37 cellular contexts compared by ENCODE assay signal in the genomic region with DNA sequence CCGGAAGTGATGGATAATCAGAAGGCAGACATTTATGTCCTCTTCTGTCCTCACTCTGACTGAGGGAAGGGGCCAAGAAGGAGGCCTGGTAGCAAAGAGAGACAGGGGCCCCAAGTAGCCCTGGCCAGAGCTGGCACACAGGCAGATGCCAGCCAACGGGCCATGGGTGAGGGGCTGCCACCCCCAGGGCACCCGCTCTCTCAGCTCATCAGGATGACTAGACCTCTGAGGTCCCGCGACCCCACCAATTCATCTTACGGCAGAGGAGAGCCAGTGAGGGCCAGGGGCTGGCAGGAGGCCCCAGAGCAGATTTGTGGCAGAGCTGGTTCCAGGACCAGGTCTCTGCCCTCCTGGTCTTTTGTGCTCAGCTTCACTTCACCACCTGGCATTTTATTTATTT. TPM values are rescaled to one million over a fixed set of nuclear protein-coding genes. Genes with fewer than 3 reads are reported as not detected.
"Had no signal": no experiment of that assay in that cellular context is flagged by ENCODE, and none has a peak within 500 bp of the region (broad histone marks: within the 10 kb centered on the region; RNA-seq: fewer than 3 reads in every experiment).

No MANE protein-coding gene starts in this region.

- H3K4me3 ChIP-seq: Peyer's patch had no signal

- H3K4me1 Mint-ChIP-seq: activated T-helper 17 cell treated with anti-CD3 and anti-CD28 coated beads, Interleukin-2, amount 50 U/mL, for 72 hours had no signal

- H3K27ac Mint-ChIP-seq: activated B cell treated with CpG ODN at 0.5 μM for 24 hours; activated CD4-positive, alpha-beta memory T cell treated with anti-CD3 and anti-CD28 coated beads for 36 hours; activated naive CD8-positive, alpha-beta T cell treated with anti-CD3 and anti-CD28 coated beads for 36 hours; activated T-cell treated with anti-CD3 and anti-CD28 coated beads, Interleukin-2, amount 50 U/mL, for 72 hours; activated T-helper 17 cell treated with anti-CD3 and anti-CD28 coated beads, Interleukin-2, amount 50 U/mL, for 72 hours had no signal

- DNase-seq: activated B cell treated with CpG ODN at 0.5 μM for 24 hours; activated CD4-positive, alpha-beta memory T cell treated with anti-CD3 and anti-CD28 coated beads for 36 hours; activated CD4-positive, alpha-beta T cell treated with anti-CD3 and anti-CD28 coated beads for 4 hours; activated CD4-positive, alpha-beta T cell treated with anti-CD3 and anti-CD28 coated beads, Interleukin-2, amount 50 U/mL, for 1 hour; activated CD4-positive, CD25-positive, alpha-beta regulatory T cell treated with anti-CD3 and anti-CD28 coated beads, Interleukin-2, amount 50 U/mL, for 72 hours; activated effector memory CD4-positive, alpha-beta T cell treated with anti-CD3 and anti-CD28 coated beads, Interleukin-2, amount 50 U/mL, for 16 hours; activated naive CD4-positive, alpha-beta T cell; activated naive CD4-positive, alpha-beta T cell treated with anti-CD3 and anti-CD28 coated beads, Interleukin-2, amount 50 U/mL, for 16 hours; activated naive CD8-positive, alpha-beta T cell treated with anti-CD3 and anti-CD28 coated beads for 36 hours; activated T-cell treated with anti-CD3 and anti-CD28 coated beads, Interleukin-2, amount 50 U/mL, for 1 hour; activated T-cell treated with anti-CD3 and anti-CD28 coated beads, Interleukin-2, amount 50 U/mL, for 72 hours; amniotic stem cell; brain microvascular endothelial cell; central memory CD4-positive, alpha-beta T cell; NCI-H1092 treated with DMSO at 0.1 percent for 48 hours; NCI-H1417; NCI-H146; NCI-H187; NCI-H2029 treated with DMSO at 0.1 percent for 48 hours; NCI-H2107; NCI-H2171; NCI-H510A; NCI-H526; NCI-H748 treated with DMSO at 0.1 percent for 48 hours; NK-92 treated with Interleukin-12 subunit alpha and Interleukin-12 subunit beta, amount 100 ng/mL, for 24 hours; PC-3; Peyer's patch; RPMI8226; SIG-M5; T-helper 1 cell; T-helper 2 cell; T-helper 9 cell had no signal

- H3K4me3 Mint-ChIP-seq: activated B cell treated with CpG ODN at 0.5 μM for 24 hours; activated CD4-positive, alpha-beta memory T cell treated with anti-CD3 and anti-CD28 coated beads for 36 hours; activated naive CD8-positive, alpha-beta T cell treated with anti-CD3 and anti-CD28 coated beads for 36 hours; activated T-cell treated with anti-CD3 and anti-CD28 coated beads, Interleukin-2, amount 50 U/mL, for 72 hours; activated T-helper 17 cell treated with anti-CD3 and anti-CD28 coated beads, Interleukin-2, amount 50 U/mL, for 72 hours had no signal

- H3K27ac ChIP-seq: brain microvascular endothelial cell, KMS-11, Peyer's patch, VCaP had no signal

- H3K27me3 Mint-ChIP-seq: activated B cell treated with CpG ODN at 0.5 μM for 24 hours; activated CD4-positive, alpha-beta memory T cell treated with anti-CD3 and anti-CD28 coated beads for 36 hours; activated naive CD8-positive, alpha-beta T cell treated with anti-CD3 and anti-CD28 coated beads for 36 hours; activated T-helper 17 cell treated with anti-CD3 and anti-CD28 coated beads, Interleukin-2, amount 50 U/mL, for 72 hours had no signal

- H3K27me3 ChIP-seq: brain microvascular endothelial cell, Peyer's patch had no signal

- H3K9me3 ChIP-seq: Peyer's patch had no signal

- H3K9ac ChIP-seq: KMS-11 had no signal

- H3K4me2 ChIP-seq: KMS-11 had no signal

- H3K4me1 ChIP-seq: Peyer's patch had no signal

- ATAC-seq: activated T-cell treated with anti-CD3 and anti-CD28 coated beads, Interleukin-2, amount 50 U/mL, for 72 hours; activated T-helper 17 cell treated with anti-CD3 and anti-CD28 coated beads, Interleukin-2, amount 50 U/mL, for 72 hours; PC-3; SK-N-SH treated with all-trans-retinoic acid at 6 μM for 48 hours had no signal

- H3K9me3 Mint-ChIP-seq: activated B cell treated with CpG ODN at 0.5 μM for 24 hours; activated CD4-positive, alpha-beta memory T cell treated with anti-CD3 and anti-CD28 coated beads for 36 hours; activated naive CD8-positive, alpha-beta T cell treated with anti-CD3 and anti-CD28 coated beads for 36 hours; activated T-cell treated with anti-CD3 and anti-CD28 coated beads, Interleukin-2, amount 50 U/mL, for 72 hours; activated T-helper 17 cell treated with anti-CD3 and anti-CD28 coated beads, Interleukin-2, amount 50 U/mL, for 72 hours had no signal

RNA-seq across cellular contexts. Expression of gene MDFI, which starts 43.1 kb away (rescaled TPM):
- total RNA-seq: activated B cell treated with CpG ODN at 0.5 μM for 24 hours; activated CD4-positive, alpha-beta memory T cell treated with anti-CD3 and anti-CD28 coated beads for 36 hours; activated CD8-positive, alpha-beta memory T cell treated with anti-CD3 and anti-CD28 coated beads for 36 hours; activated naive CD8-positive, alpha-beta T cell treated with anti-CD3 and anti-CD28 coated beads for 36 hours; activated T-cell treated with anti-CD3 and anti-CD28 coated beads, Interleukin-2, amount 50 U/mL, for 72 hours; activated T-helper 17 cell treated with anti-CD3 and anti-CD28 coated beads, Interleukin-2, amount 50 U/mL, for 72 hours had no signal
